37 cellular contexts compared by ENCODE assay signal in genomic region chr16:88515925-88516324, GRCh38.
"Had no signal": no experiment of that assay in that cellular context is flagged by ENCODE, and none has a peak within 500 bp of the region (broad histone marks: within the 10 kb centered on the region; RNA-seq: fewer than 3 reads in every experiment).

No MANE protein-coding gene starts in this region.

- H3K4me3 Mint-ChIP-seq: activated B cell treated with CpG ODN at 0.5 μM for 24 hours; activated CD4-positive, alpha-beta memory T cell treated with anti-CD3 and anti-CD28 coated beads for 36 hours; activated CD4-positive, alpha-beta T cell treated with anti-CD3 and anti-CD28 coated beads, Interleukin-2, amount 10 ng/mL, durations not matched to agents 24 days and 14 days; activated CD8-positive, alpha-beta T cell treated with anti-CD3 and anti-CD28 coated beads for 36 hours; activated naive CD4-positive, alpha-beta T cell treated with anti-CD3 and anti-CD28 coated beads for 36 hours; activated naive CD8-positive, alpha-beta T cell treated with anti-CD3 and anti-CD28 coated beads for 36 hours; activated T-cell treated with anti-CD3 and anti-CD28 coated beads, Interleukin-2, amount 50 U/mL, for 4 hours; activated T-cell treated with anti-CD3 and anti-CD28 coated beads, Interleukin-2, amount 50 U/mL, for 72 hours; activated T-helper 1 cell treated with anti-CD3 and anti-CD28 coated beads, Interleukin-12 subunit alpha, Interleukin-12 subunit beta, Interleukin-2, Interleukin-4 antibody, amounts not matched to agents 30 ng/mL and 10 ng/mL and 1 ng/mL, durations not matched to agents 14 hours and 24 hours and 36 hours; activated T-helper 17 cell treated with anti-CD3 and anti-CD28 coated beads, Interleukin-2, amount 50 U/mL, for 72 hours; T-helper 1 cell treated with Interleukin-12 subunit alpha and Interleukin-12 subunit beta and Interleukin-4 antibody, amounts not matched to agents 30 μg/mL and 1 μg/mL, for 36 hours; T-helper 2 cell treated with Interferon-gamma antibody and Interleukin-4, amounts not matched to agents 5 μg/mL and 100 μg/mL, for 36 hours had no signal

- H3K27me3 ChIP-seq: adrenal gland, body of pancreas, brain microvascular endothelial cell, breast epithelium had no signal

- DNase-seq: activated B cell treated with CpG ODN at 0.5 μM for 24 hours; activated CD4-positive, alpha-beta memory T cell treated with anti-CD3 and anti-CD28 coated beads for 36 hours; activated CD4-positive, alpha-beta T cell treated with anti-CD3 and anti-CD28 coated beads for 4 hours; activated CD4-positive, alpha-beta T cell treated with anti-CD3 and anti-CD28 coated beads, Interleukin-2, amount 10 ng/mL, durations not matched to agents 24 days and 14 days; activated CD4-positive, alpha-beta T cell treated with anti-CD3 and anti-CD28 coated beads, Interleukin-2, amount 50 U/mL, for 1 hour; activated CD4-positive, alpha-beta T cell treated with anti-CD3 and anti-CD28 coated beads, Interleukin-2, amount 50 U/mL, for 4 hours; activated CD4-positive, CD25-positive, alpha-beta regulatory T cell treated with anti-CD3 and anti-CD28 coated beads, Interleukin-2, amount 50 U/mL, for 72 hours; activated CD8-positive, alpha-beta memory T cell treated with anti-CD3 and anti-CD28 coated beads, Interleukin-2, amount 50 U/mL, for 4 hours; activated CD8-positive, alpha-beta T cell treated with anti-CD3 and anti-CD28 coated beads for 36 hours; activated effector memory CD4-positive, alpha-beta T cell treated with anti-CD3 and anti-CD28 coated beads, Interleukin-2, amount 50 U/mL, for 16 hours; activated gamma-delta T cell treated with Interleukin-2 at 50 U/mL for 16 hours; activated naive CD4-positive, alpha-beta T cell; activated naive CD4-positive, alpha-beta T cell treated with anti-CD3 and anti-CD28 coated beads for 36 hours; activated naive CD4-positive, alpha-beta T cell treated with anti-CD3 and anti-CD28 coated beads, Interleukin-2, amount 50 U/mL, for 16 hours; activated naive CD8-positive, alpha-beta T cell treated with anti-CD3 and anti-CD28 coated beads for 36 hours; activated T-cell treated with anti-CD3 and anti-CD28 coated beads for 4 hours; activated T-cell treated with anti-CD3 and anti-CD28 coated beads, Interleukin-2, amount 50 U/mL, for 1 hour; activated T-cell treated with anti-CD3 and anti-CD28 coated beads, Interleukin-2, amount 50 U/mL, for 4 hours; activated T-cell treated with anti-CD3 and anti-CD28 coated beads, Interleukin-2, amount 50 U/mL, for 72 hours; adrenal gland; amniotic stem cell; aorta; body of pancreas; brain microvascular endothelial cell; caudate nucleus; T-helper 1 cell; T-helper 2 cell; T-helper 9 cell had no signal

- H3K4me3 ChIP-seq: adrenal gland, body of pancreas, breast epithelium had no signal

- H3K9me3 ChIP-seq: adrenal gland, body of pancreas, breast epithelium had no signal

- H3K27me3 Mint-ChIP-seq: activated B cell treated with CpG ODN at 0.5 μM for 24 hours; activated CD4-positive, alpha-beta memory T cell treated with anti-CD3 and anti-CD28 coated beads for 36 hours; activated CD4-positive, alpha-beta T cell treated with anti-CD3 and anti-CD28 coated beads, Interleukin-2, amount 10 ng/mL, durations not matched to agents 24 days and 14 days; activated CD8-positive, alpha-beta T cell treated with anti-CD3 and anti-CD28 coated beads for 36 hours; activated naive CD8-positive, alpha-beta T cell treated with anti-CD3 and anti-CD28 coated beads for 36 hours; activated T-helper 17 cell treated with anti-CD3 and anti-CD28 coated beads, Interleukin-2, amount 50 U/mL, for 72 hours had no signal

- H3K27ac ChIP-seq: adrenal gland, body of pancreas, brain microvascular endothelial cell, breast epithelium, VCaP had no signal

- FAIRE-seq: astrocyte, TTC549 had no signal

- H3K4me1 ChIP-seq: adrenal gland, breast epithelium had no signal

- H3K4me1 Mint-ChIP-seq: activated B cell treated with CpG ODN at 0.5 μM for 24 hours; activated CD4-positive, alpha-beta T cell treated with anti-CD3 and anti-CD28 coated beads, Interleukin-2, amount 10 ng/mL, durations not matched to agents 24 days and 14 days; activated naive CD8-positive, alpha-beta T cell treated with anti-CD3 and anti-CD28 coated beads for 36 hours had no signal

- H3K9me3 Mint-ChIP-seq: activated B cell treated with CpG ODN at 0.5 μM for 24 hours; activated naive CD4-positive, alpha-beta T cell treated with anti-CD3 and anti-CD28 coated beads for 36 hours; activated T-cell treated with anti-CD3 and anti-CD28 coated beads, Interleukin-2, amount 50 U/mL, for 4 hours; activated T-helper 17 cell treated with anti-CD3 and anti-CD28 coated beads, Interleukin-2, amount 50 U/mL, for 72 hours had no signal

- H3K27ac Mint-ChIP-seq: activated B cell treated with CpG ODN at 0.5 μM for 24 hours; activated CD4-positive, alpha-beta memory T cell treated with anti-CD3 and anti-CD28 coated beads for 36 hours; activated CD4-positive, alpha-beta T cell treated with anti-CD3 and anti-CD28 coated beads, Interleukin-2, amount 10 ng/mL, durations not matched to agents 24 days and 14 days; activated CD8-positive, alpha-beta T cell treated with anti-CD3 and anti-CD28 coated beads for 36 hours; activated naive CD4-positive, alpha-beta T cell treated with anti-CD3 and anti-CD28 coated beads for 36 hours; activated naive CD8-positive, alpha-beta T cell treated with anti-CD3 and anti-CD28 coated beads for 36 hours; activated T-cell treated with anti-CD3 and anti-CD28 coated beads, Interleukin-2, amount 50 U/mL, for 72 hours; activated T-helper 1 cell treated with anti-CD3 and anti-CD28 coated beads, Interleukin-12 subunit alpha, Interleukin-12 subunit beta, Interleukin-2, Interleukin-4 antibody, amounts not matched to agents 30 ng/mL and 10 ng/mL and 1 ng/mL, durations not matched to agents 14 hours and 24 hours and 36 hours; activated T-helper 17 cell treated with anti-CD3 and anti-CD28 coated beads, Interleukin-2, amount 50 U/mL, for 72 hours; T-helper 1 cell treated with Interleukin-12 subunit alpha and Interleukin-12 subunit beta and Interleukin-4 antibody, amounts not matched to agents 30 μg/mL and 1 μg/mL, for 36 hours; T-helper 2 cell treated with Interferon-gamma antibody and Interleukin-4, amounts not matched to agents 5 μg/mL and 100 μg/mL, for 36 hours had no signal

- H3K36me3 ChIP-seq: adrenal gland, brain microvascular endothelial cell, breast epithelium had no signal

- ATAC-seq: activated CD8-positive, alpha-beta T cell treated with anti-CD3 and anti-CD28 coated beads for 36 hours; activated naive CD4-positive, alpha-beta T cell treated with anti-CD3 and anti-CD28 coated beads, Interleukin-2, amount 50 U/mL, for 72 hours; activated T-cell treated with anti-CD3 and anti-CD28 coated beads, Interleukin-2, amount 50 U/mL, for 4 hours; activated T-cell treated with anti-CD3 and anti-CD28 coated beads, Interleukin-2, amount 50 U/mL, for 72 hours; activated T-helper 17 cell treated with anti-CD3 and anti-CD28 coated beads, Interleukin-2, amount 50 U/mL, for 72 hours; body of pancreas had no signal
